In genomic region chr7:30973791-30974604, GRCh38 we compare ENCODE assay signal across 15 cellular contexts. TPM values are rescaled to one million over a fixed set of nuclear protein-coding genes. Genes with fewer than 3 reads are reported as not detected.
DNase-seq lines count a peak whose midpoint lies in the region; ATAC-seq and TF ChIP-seq lines count a peak whose summit lies in the region.
"Had no signal": no experiment of that assay in that cellular context is flagged by ENCODE, and none has a peak within 500 bp of the region (broad histone marks: within the 10 kb centered on the region; RNA-seq: fewer than 3 reads in every experiment).

No MANE protein-coding gene starts in this region.

- no TSS peak for BruUV-seq in OCI-LY7 (replicated peaks; lab: Mats Ljungman, UMichigan)

- intact Hi-C loops in cardiac septum (cut with DNase I) (loop anchor here (2.0 kb wide), 1 partner anchor 173 kb away; no protein-coding TSS in a partner anchor), right cardiac atrium (cut with DNase I) (loop anchor here in 2 of 4 donors (2.0 to 10.0 kb wide), 2 partner anchors 169 to 173 kb away; no protein-coding TSS in a partner anchor), OCI-LY7 (cut with micrococcal nuclease; ENCODE audit: unreplicated experiment) (loop anchor here (1.0 kb wide), 1 partner anchor 36 kb away; no protein-coding TSS in a partner anchor), upper lobe of right lung (cut with DNase I) (loop anchor here (10.0 kb wide), 1 partner anchor 169 kb away; no protein-coding TSS in a partner anchor)

- H3K9me2 ChIP-seq in OCI-LY7 (ENCODE audit: insufficient read depth, low read length): no peaks in the 10 kb centered on the region

- peaks cover 10% of the 10 kb centered on the region for H3K4me1 Mint-ChIP-seq in memory B cell
- H3K4me1 Mint-ChIP-seq: CD14-positive monocyte had no signal

- no peaks in the 10 kb centered on the region for H3K36me3 ChIP-seq in OCI-LY7 (ENCODE audit: insufficient read depth, low read length)
- no peaks in the 10 kb centered on the region for H3K36me3 ChIP-seq in upper lobe of right lung
- H3K36me3 ChIP-seq: cardiac muscle cell had no signal

- ATAC-seq in right cardiac atrium (no peak), memory B cell (ENCODE audit: low read depth) (no peak), upper lobe of right lung (no peak), HG03571 (IDR thresholded peaks at IDR 0.05; ENCODE audit: unreplicated experiment) (no peak)

- H3K4me2 ChIP-seq in OCI-LY7 (ENCODE audit: low read length): peak overlapping the region; percentile 28; the same call in 1 of the 2 replicates

- H3K27ac ChIP-seq in right cardiac atrium (ENCODE audit: low read length) (no peak overlapping the region), OCI-LY7 (ENCODE audit: low read depth, low read length, poor library complexity, severe bottlenecking) (peak overlapping the region; percentile 29), upper lobe of right lung (no peak overlapping the region)
- H3K27ac ChIP-seq: cardiac muscle cell had no signal

- peaks cover 24% of the 10 kb centered on the region for H3K27me3 Mint-ChIP-seq in memory B cell

- peak; percentile 61 for DNase-seq in cardiac septum (ENCODE audit: low spot score)
- DNase-seq in right cardiac atrium: no peak
- DNase-seq in OCI-LY7 (ENCODE audit: low spot score): no peak
- no peak for DNase-seq in memory B cell (ENCODE audit: low spot score in 2 of 2)
- peak; percentile 64 for DNase-seq in upper lobe of right lung
- no peak for DNase-seq in NCI-H1092 (lab: John Stamatoyannopoulos, UW)
- no peak for DNase-seq in Ammon's horn (ENCODE audit: low spot score)
- DNase-seq: activated naive CD4-positive, alpha-beta T cell treated with anti-CD3 and anti-CD28 coated beads, Interleukin-2, amount 50 U/mL, for 16 hours had no signal

- H3K4me3 ChIP-seq in right cardiac atrium (ENCODE audit: low read length) (no peak overlapping the region), OCI-LY7 (ENCODE audit: low read depth, low read length, poor library complexity, severe bottlenecking) (no peak overlapping the region), upper lobe of right lung (no peak overlapping the region)
- H3K4me3 ChIP-seq: cardiac muscle cell had no signal

- CTCF ChIA-PET in OCI-LY7 (lab: Charles Lee; ENCODE audit: unreplicated experiment): interaction anchor here (0.6 to 1.3 kb wide), 5 partner anchors 10 to 203 kb away, joined by 3 to 4 read pairs (median 3); partner anchors contain the start of gene GHRHR

- no peaks in the 10 kb centered on the region for H3K79me2 ChIP-seq in OCI-LY7 (ENCODE audit: insufficient read depth, low read depth, low read length)

- peaks cover 2% of the 10 kb centered on the region for H3K36me3 Mint-ChIP-seq in memory B cell
- H3K36me3 Mint-ChIP-seq: CD14-positive monocyte, naive B cell had no signal

- no peaks in the 10 kb centered on the region for H3K9me3 Mint-ChIP-seq in memory B cell
- H3K9me3 Mint-ChIP-seq: activated CD8-positive, alpha-beta T cell treated with anti-CD3 and anti-CD28 coated beads for 36 hours; naive B cell had no signal

- peak overlapping the region; percentile 40 for H3K27ac Mint-ChIP-seq in memory B cell
- H3K27ac Mint-ChIP-seq: CD14-positive monocyte had no signal

- WGBS in right cardiac atrium: 93% methylated on average over 18 of the region's 18 CpGs

- H2AFZ ChIP-seq in OCI-LY7 (ENCODE audit: low read length): peak overlapping the region; percentile 46

- H4K20me1 ChIP-seq in OCI-LY7 (ENCODE audit: insufficient read depth, low read length): no peaks in the 10 kb centered on the region

- no peaks in the 10 kb centered on the region for H3K27me3 ChIP-seq in right cardiac atrium (ENCODE audit: control insufficient read depth, insufficient read depth)
- H3K27me3 ChIP-seq in upper lobe of right lung: no peaks in the 10 kb centered on the region

- POLR2A ChIA-PET in OCI-LY7 (lab: Charles Lee): interaction anchor here (0.8 to 1.7 kb wide), 5 partner anchors 11 to 175 kb away, joined by 3 to 6 read pairs (median 4); no protein-coding TSS in a partner anchor

- no peak overlapping the region for H3K4me3 Mint-ChIP-seq in memory B cell
- H3K4me3 Mint-ChIP-seq: activated CD8-positive, alpha-beta T cell treated with anti-CD3 and anti-CD28 coated beads for 36 hours; CD14-positive monocyte had no signal

- no peaks in the 10 kb centered on the region for H3K9me3 ChIP-seq in right cardiac atrium (ENCODE audit: control insufficient read depth, low read length)
- H3K9me3 ChIP-seq in OCI-LY7 (ENCODE audit: low read length): no peaks in the 10 kb centered on the region
- no peaks in the 10 kb centered on the region for H3K9me3 ChIP-seq in upper lobe of right lung

- TF ChIP-seq CTCF in OCI-LY7 (conservative IDR thresholded peaks at IDR 0.05; ENCODE audit: low read length): no peak
- no peak for TF ChIP-seq CTCF in upper lobe of right lung (IDR thresholded peaks at IDR 0.05)

- H3K4me1 ChIP-seq in right cardiac atrium (ENCODE audit: control insufficient read depth, insufficient read depth, low read length): peaks cover 2% of the 10 kb centered on the region
- H3K4me1 ChIP-seq in OCI-LY7 (ENCODE audit: insufficient read depth, low read length, poor library complexity, severe bottlenecking): peaks cover 46% of the 10 kb centered on the region
- no peaks in the 10 kb centered on the region for H3K4me1 ChIP-seq in upper lobe of right lung

RNA-seq across cellular contexts. Expression of gene GHRHR, which starts 10.2 kb away (rescaled TPM):
- total RNA-seq in cardiac septum: not detected
- not detected for total RNA-seq in right cardiac atrium
- polyA plus RNA-seq in right cardiac atrium: not detected
- total RNA-seq in OCI-LY7 (2014; rRNA removed; shearing (Covaris generic)): not detected in 2 replicates
- not detected in 2 replicates for total RNA-seq in OCI-LY7 (2022)
- total RNA-seq in upper lobe of right lung: not detected
- total RNA-seq: activated CD8-positive, alpha-beta T cell treated with anti-CD3 and anti-CD28 coated beads for 36 hours; cardiac muscle cell; dermis microvascular lymphatic vessel endothelial cell; omental fat pad had no signal
- polyA plus RNA-seq: cardiac muscle cell, CD14-positive monocyte had no signal

Comparison
In these comparisons a context has a peak if more than half of its experiments do, and no peak if none do; other contexts are left out.
1. DNase-seq: peak in cardiac septum (single experiment) and upper lobe of right lung (single experiment); none in right cardiac atrium (0 of 3), OCI-LY7 (single experiment), memory B cell (0 of 2), NCI-H1092 (single experiment) and Ammon's horn (single experiment).